9 cellular contexts compared by ENCODE assay signal in the genomic region with DNA sequence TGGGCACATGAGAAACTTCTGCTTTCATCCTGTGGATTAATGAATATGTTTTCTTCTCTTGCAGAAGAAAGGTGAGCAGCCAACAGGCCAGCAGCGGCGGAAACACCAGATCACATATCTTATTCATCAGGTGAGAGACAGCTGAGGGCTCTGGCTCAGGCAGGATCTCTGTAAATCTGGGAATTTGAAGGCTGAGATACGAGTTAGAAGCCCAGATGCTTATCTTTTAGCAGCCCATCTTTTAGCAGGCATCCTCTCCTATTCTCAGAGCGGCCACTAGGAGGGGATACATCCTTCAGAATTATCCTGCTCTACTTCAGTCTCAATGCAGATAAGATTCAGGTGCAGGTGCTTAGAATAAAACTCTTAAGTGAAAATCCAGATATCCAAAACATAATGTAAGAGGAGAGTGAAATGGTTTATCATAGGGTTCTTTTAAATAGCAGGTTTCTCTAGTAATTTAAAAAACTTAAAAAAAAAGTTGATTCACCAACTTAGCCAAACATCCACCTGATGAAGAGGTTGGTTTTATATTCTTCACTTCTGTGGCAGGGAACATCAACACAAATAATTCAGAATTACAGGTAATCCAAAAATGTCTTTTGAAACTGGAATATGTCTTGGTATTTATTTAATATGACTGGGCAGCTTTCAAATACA. TPM values are rescaled to one million over a fixed set of nuclear protein-coding genes. Genes with fewer than 3 reads are reported as not detected.
DNase-seq lines count a peak whose midpoint lies in the region; ATAC-seq, FAIRE-seq and TF ChIP-seq lines count a peak whose summit lies in the region.
"Had no signal": no experiment of that assay in that cellular context is flagged by ENCODE, and none has a peak within 500 bp of the region (broad histone marks: within the 10 kb centered on the region; RNA-seq: fewer than 3 reads in every experiment).

No MANE protein-coding gene starts in this region.

- DNase-seq in CD8-positive, alpha-beta T cell: peak in 5 of 7 experiments; percentile 48 to 69 (median 65)
- DNase-seq in GM23338 (ENCODE audit: low spot score): peak; percentile 86
- DNase-seq in NCI-H460 (ENCODE audit: extremely low read depth, low read depth): peak; percentile 81
- peak; percentile 77 for DNase-seq in activated CD4-positive, alpha-beta T cell treated with anti-CD3 and anti-CD28 coated beads, Interleukin-2, amount 10 ng/mL, durations not matched to agents 7 days and 5 days
- DNase-seq in endothelial cell of umbilical vein (ENCODE audit: low read depth, low spot score): peak; percentile 75

- H3K27me3 Mint-ChIP-seq in CD8-positive, alpha-beta T cell (ENCODE audit: low read depth): no peaks in the 10 kb centered on the region
- peaks cover 2% of the 10 kb centered on the region for H3K27me3 Mint-ChIP-seq in GM23338 (ENCODE audit: insufficient read depth, low read depth, poor library complexity)
- H3K27me3 Mint-ChIP-seq in activated CD4-positive, alpha-beta T cell treated with anti-CD3 and anti-CD28 coated beads, Interleukin-2, amount 10 ng/mL, durations not matched to agents 7 days and 5 days: no peaks in the 10 kb centered on the region
- no peaks in the 10 kb centered on the region for H3K27me3 Mint-ChIP-seq in stimulated activated memory B cell treated with anti-CD40 and anti-IgM and Interleukin-4, amounts not matched to agents 10 μg/mL and 1 μg/mL and 100 μg/mL, for 72 hours

- no peak overlapping the region for H3K4me3 ChIP-seq in CD8-positive, alpha-beta T cell (ENCODE audit: low read depth, low read length)
- no peak overlapping the region for H3K4me3 ChIP-seq in GM23338
- H3K4me3 ChIP-seq in endothelial cell of umbilical vein (replicated peaks in 1 of 3; ENCODE audit: insufficient read depth in 1 of 3, low read depth in 1 of 3, low read length in 3 of 3): no peak overlapping the region
- H3K4me3 ChIP-seq in neural cell (ENCODE audit: low read length): no peak overlapping the region
- H3K4me3 ChIP-seq: skin epidermis had no signal

- H4K20me1 ChIP-seq in GM23338 (replicated peaks; ENCODE audit: insufficient read depth) (peaks cover 22% of the 10 kb centered on the region), endothelial cell of umbilical vein (replicated peaks; ENCODE audit: control insufficient read depth, extremely low read depth, insufficient read depth, low read length) (no peaks in the 10 kb centered on the region), neural cell (ENCODE audit: insufficient read depth) (no peaks in the 10 kb centered on the region)

- H3K27me3 ChIP-seq in CD8-positive, alpha-beta T cell (ENCODE audit: insufficient read depth, low read length): no peaks in the 10 kb centered on the region
- H3K27me3 ChIP-seq in GM23338 (ENCODE audit: insufficient read depth): no peaks in the 10 kb centered on the region
- H3K27me3 ChIP-seq in endothelial cell of umbilical vein (ENCODE audit: control insufficient read depth in 2 of 2, insufficient read depth in 2 of 2, low read length in 2 of 2): no peaks in the 10 kb centered on the region
- H3K27me3 ChIP-seq in neural cell (ENCODE audit: insufficient read depth, low read depth, low read length): no peaks in the 10 kb centered on the region

- no peaks in the 10 kb centered on the region for H3K9me3 ChIP-seq in CD8-positive, alpha-beta T cell (ENCODE audit: low read length)
- H3K9me3 ChIP-seq in endothelial cell of umbilical vein (replicated peaks; ENCODE audit: control insufficient read depth, insufficient read depth, low read length): no peaks in the 10 kb centered on the region
- H3K9me3 ChIP-seq in neural cell (ENCODE audit: low read length): no peaks in the 10 kb centered on the region

- peak; percentile 84 for TF ChIP-seq RAD21 in neural cell (conservative IDR thresholded peaks at IDR 0.05)

- no peaks in the 10 kb centered on the region for H3K9me3 Mint-ChIP-seq in CD8-positive, alpha-beta T cell
- no peaks in the 10 kb centered on the region for H3K9me3 Mint-ChIP-seq in GM23338
- H3K9me3 Mint-ChIP-seq in activated CD4-positive, alpha-beta T cell treated with anti-CD3 and anti-CD28 coated beads, Interleukin-2, amount 10 ng/mL, durations not matched to agents 7 days and 5 days: no peaks in the 10 kb centered on the region
- H3K9me3 Mint-ChIP-seq in stimulated activated memory B cell treated with anti-CD40 and anti-IgM and Interleukin-4, amounts not matched to agents 10 μg/mL and 1 μg/mL and 100 μg/mL, for 72 hours: no peaks in the 10 kb centered on the region

- TF ChIP-seq EP300 in neural cell (conservative IDR thresholded peaks at IDR 0.05; ENCODE audit: poor library complexity, severe bottlenecking): no peak

- H3F3A ChIP-seq in GM23338 (replicated peaks; ENCODE audit: low read depth) (peaks cover 33% of the 10 kb centered on the region), neural cell (ENCODE audit: insufficient read depth, low read length, poor library complexity, severe bottlenecking) (no peaks in the 10 kb centered on the region)

- CTCF ChIA-PET in CD8-positive, alpha-beta T cell (lab: Charles Lee): interaction anchor here (0.6 to 14.5 kb wide), 21 partner anchors 9 to 108 kb away, joined by 3 to 260 read pairs (median 5); a partner anchor contains a TSS
- CTCF ChIA-PET in activated CD4-positive, alpha-beta T cell treated with anti-CD3 and anti-CD28 coated beads, Interleukin-2, amount 10 ng/mL, durations not matched to agents 7 days and 5 days (lab: Charles Lee): interaction anchor here (0.7 to 21.9 kb wide), 12 partner anchors 10 to 130 kb away, joined by 3 to 247 read pairs (median 4); a partner anchor contains a TSS
- CTCF ChIA-PET in endothelial cell of umbilical vein (lab: Charles Lee): interaction anchor here (1.1 to 5.6 kb wide), 14 partner anchors 9 to 130 kb away, joined by 3 to 125 read pairs (median 6); a partner anchor contains a TSS

- no peaks in the 10 kb centered on the region for H3K9me2 ChIP-seq in GM23338 (ENCODE audit: insufficient read depth)
- H3K9me2 ChIP-seq in neural cell (ENCODE audit: insufficient read depth, low read length): no peaks in the 10 kb centered on the region

- H3K27ac ChIP-seq in CD8-positive, alpha-beta T cell (ENCODE audit: low read depth, low read length): no peak overlapping the region
- no peak overlapping the region for H3K27ac ChIP-seq in GM23338 (ENCODE audit: low read depth)
- no peak overlapping the region for H3K27ac ChIP-seq in endothelial cell of umbilical vein (ENCODE audit: insufficient read depth, low read depth, low read length)
- H3K27ac ChIP-seq in neural cell (ENCODE audit: low read length): no peak overlapping the region
- H3K27ac ChIP-seq: skin epidermis had no signal

- H3K9ac ChIP-seq in endothelial cell of umbilical vein (replicated peaks; ENCODE audit: extremely low read depth, insufficient read depth, low read length) (no peak overlapping the region), neural cell (ENCODE audit: low read length) (no peak overlapping the region)

- POLR2A ChIA-PET in CD8-positive, alpha-beta T cell (lab: Charles Lee): interaction anchor here (1.3 to 1.5 kb wide), 2 partner anchors 62 to 89 kb away, joined by 4 read pairs; a partner anchor contains a TSS
- POLR2A ChIA-PET in activated CD4-positive, alpha-beta T cell treated with anti-CD3 and anti-CD28 coated beads, Interleukin-2, amount 10 ng/mL, durations not matched to agents 7 days and 5 days (lab: Charles Lee): no interaction called here
- POLR2A ChIA-PET in endothelial cell of umbilical vein (lab: Charles Lee): no interaction called here

- H3K4me3 Mint-ChIP-seq in CD8-positive, alpha-beta T cell: no peak overlapping the region
- H3K4me3 Mint-ChIP-seq in GM23338: no peak overlapping the region
- no peak overlapping the region for H3K4me3 Mint-ChIP-seq in activated CD4-positive, alpha-beta T cell treated with anti-CD3 and anti-CD28 coated beads, Interleukin-2, amount 10 ng/mL, durations not matched to agents 7 days and 5 days
- no peak overlapping the region for H3K4me3 Mint-ChIP-seq in stimulated activated memory B cell treated with anti-CD40 and anti-IgM and Interleukin-4, amounts not matched to agents 10 μg/mL and 1 μg/mL and 100 μg/mL, for 72 hours

- dilution Hi-C loops in endothelial cell of umbilical vein (cut with MboI; ENCODE audit: extremely low pct_ligation_motif_present, low sequenced_read_pairs): no loop called here

- H3K36me3 Mint-ChIP-seq in CD8-positive, alpha-beta T cell: peaks cover 86% of the 10 kb centered on the region
- H3K36me3 Mint-ChIP-seq in GM23338 (ENCODE audit: low read depth): peaks cover 84% of the 10 kb centered on the region
- peaks cover 42% of the 10 kb centered on the region for H3K36me3 Mint-ChIP-seq in activated CD4-positive, alpha-beta T cell treated with anti-CD3 and anti-CD28 coated beads, Interleukin-2, amount 10 ng/mL, durations not matched to agents 7 days and 5 days (ENCODE audit: low read depth)
- H3K36me3 Mint-ChIP-seq in stimulated activated memory B cell treated with anti-CD40 and anti-IgM and Interleukin-4, amounts not matched to agents 10 μg/mL and 1 μg/mL and 100 μg/mL, for 72 hours: peaks cover 65% of the 10 kb centered on the region

- TF ChIP-seq CTCF in CD8-positive, alpha-beta T cell (IDR thresholded peaks at IDR 0.05): peak; percentile 87
- TF ChIP-seq CTCF in GM23338 (conservative IDR thresholded peaks at IDR 0.05; ENCODE audit: low read depth in 2 of 2) (peak; percentile 84 to 96), endothelial cell of umbilical vein (IDR thresholded peaks at IDR 0.05; ENCODE audit: extremely low read depth in 1 of 2, insufficient read depth in 1 of 2, low read depth in 1 of 2, low read length in 2 of 2) (peak; percentile 61 to 72), neural cell (IDR thresholded peaks at IDR 0.05; ENCODE audit: poor library complexity, severe bottlenecking) (peak; percentile 87)

- no peaks in the 10 kb centered on the region for H3K4me1 ChIP-seq in CD8-positive, alpha-beta T cell (ENCODE audit: insufficient read depth, low read length)
- H3K4me1 ChIP-seq in GM23338 (ENCODE audit: insufficient read depth) (no peaks in the 10 kb centered on the region), endothelial cell of umbilical vein (ENCODE audit: control insufficient read depth, extremely low read depth, insufficient read depth, low read length) (no peaks in the 10 kb centered on the region)

- intact Hi-C loops in CD8-positive, alpha-beta T cell (cut with DNase I, micrococcal nuclease): loop anchor here (1.0 to 2.0 kb wide), 5 partner anchors 19 to 129 kb away; a partner anchor contains a TSS
- intact Hi-C loops in endothelial cell of umbilical vein (cut with micrococcal nuclease): loop anchor here (1.0 kb wide), 4 partner anchors 63 to 130 kb away; a partner anchor contains a TSS

- FAIRE-seq in endothelial cell of umbilical vein (lab: Jason Lieb, UNC): peak; percentile 87

- no TSS peak for BruUV-seq in endothelial cell of umbilical vein (replicated peaks; lab: Mats Ljungman, UMichigan)

- H3K9me1 ChIP-seq in endothelial cell of umbilical vein (replicated peaks; ENCODE audit: control insufficient read depth, extremely low read depth, insufficient read depth, low read length): no peaks in the 10 kb centered on the region

- no peak for TF ChIP-seq POLR2A in endothelial cell of umbilical vein (IDR thresholded peaks at IDR 0.05; ENCODE audit: low read depth, low read length)

- ATAC-seq in CD8-positive, alpha-beta T cell: peak; percentile 91
- ATAC-seq in GM23338 (peak; percentile 93), GM19455 (IDR thresholded peaks at IDR 0.05; ENCODE audit: unreplicated experiment) (no peak)
- no peak for ATAC-seq in stimulated activated memory B cell treated with anti-CD40 and anti-IgM and Interleukin-4, amounts not matched to agents 10 μg/mL and 1 μg/mL and 100 μg/mL, for 72 hours

- H3K79me2 ChIP-seq in GM23338 (replicated peaks; ENCODE audit: insufficient read depth) (no peaks in the 10 kb centered on the region; the same call in 1 of the 2 replicates), endothelial cell of umbilical vein (ENCODE audit: control insufficient read depth, insufficient read depth, low read length) (no peaks in the 10 kb centered on the region), neural cell (replicated peaks; ENCODE audit: insufficient read depth, low read length) (no peaks in the 10 kb centered on the region)

- H3K4me2 ChIP-seq in GM23338: no peak overlapping the region
- H3K4me2 ChIP-seq in endothelial cell of umbilical vein (ENCODE audit: insufficient read depth, low read length): no peak overlapping the region
- H3K4me2 ChIP-seq in neural cell (ENCODE audit: low read length): no peak overlapping the region

- peaks cover 8% of the 10 kb centered on the region for H3K4me1 Mint-ChIP-seq in CD8-positive, alpha-beta T cell (ENCODE audit: low read depth)
- H3K4me1 Mint-ChIP-seq in GM23338: no peaks in the 10 kb centered on the region
- H3K4me1 Mint-ChIP-seq in activated CD4-positive, alpha-beta T cell treated with anti-CD3 and anti-CD28 coated beads, Interleukin-2, amount 10 ng/mL, durations not matched to agents 7 days and 5 days: peaks cover 20% of the 10 kb centered on the region
- H3K4me1 Mint-ChIP-seq in stimulated activated memory B cell treated with anti-CD40 and anti-IgM and Interleukin-4, amounts not matched to agents 10 μg/mL and 1 μg/mL and 100 μg/mL, for 72 hours: no peaks in the 10 kb centered on the region

- no peak overlapping the region for H3K27ac Mint-ChIP-seq in CD8-positive, alpha-beta T cell
- H3K27ac Mint-ChIP-seq in GM23338: no peak overlapping the region
- no peak overlapping the region for H3K27ac Mint-ChIP-seq in activated CD4-positive, alpha-beta T cell treated with anti-CD3 and anti-CD28 coated beads, Interleukin-2, amount 10 ng/mL, durations not matched to agents 7 days and 5 days
- H3K27ac Mint-ChIP-seq in stimulated activated memory B cell treated with anti-CD40 and anti-IgM and Interleukin-4, amounts not matched to agents 10 μg/mL and 1 μg/mL and 100 μg/mL, for 72 hours: no peak overlapping the region

- peaks cover 48% of the 10 kb centered on the region for H3K36me3 ChIP-seq in CD8-positive, alpha-beta T cell (ENCODE audit: insufficient read depth, low read length)
- peaks cover 47% of the 10 kb centered on the region for H3K36me3 ChIP-seq in GM23338 (ENCODE audit: insufficient read depth)
- H3K36me3 ChIP-seq in endothelial cell of umbilical vein (ENCODE audit: control insufficient read depth in 2 of 2, extremely low read depth in 1 of 2, insufficient read depth in 2 of 2, low read length in 2 of 2): peaks cover 33 to 49% of the 10 kb centered on the region in 2 experiments
- peaks cover 7% of the 10 kb centered on the region for H3K36me3 ChIP-seq in neural cell (ENCODE audit: insufficient read depth, low read length)

- no peak overlapping the region for H2AFZ ChIP-seq in GM23338
- H2AFZ ChIP-seq in endothelial cell of umbilical vein (ENCODE audit: low read depth, low read length): no peak overlapping the region
- H2AFZ ChIP-seq in neural cell (ENCODE audit: low read depth, low read length): no peak overlapping the region

RNA-seq across cellular contexts. Expression of a gene that starts 19.3 kb away (rescaled TPM):
- 10 to 100 TPM; 85.6 to 86.3 TPM for total RNA-seq in CD8-positive, alpha-beta T cell
- 3.4 and 11.5 TPM in 2 replicates for total RNA-seq in GM23338 (2014; rRNA removed; shearing (Covaris generic))
- polyA plus RNA-seq in GM23338 (2016; fragmentation: Nextera tagmentation; extraction: Ambion mirVana) (4.6 and 5.5 TPM in 2 replicates), endothelial cell of umbilical vein (0.41 and 0.92 TPM in 2 replicates), neural cell (not detected in 2 replicates)
- total RNA-seq in NCI-H460 (2014; rRNA removed; shearing (Covaris generic)): 135 TPM in 2 replicates
- 50.7 and 72.9 TPM in 2 replicates for polyA plus RNA-seq in NCI-H460 (2014; cell fraction: nucleus; rRNA removed)
- total RNA-seq in activated CD4-positive, alpha-beta T cell treated with anti-CD3 and anti-CD28 coated beads, Interleukin-2, amount 10 ng/mL, durations not matched to agents 7 days and 5 days: 10 to 100 TPM; 56.3 to 63.5 TPM
- 1.1 and 1.8 TPM in 2 replicates for total RNA-seq in endothelial cell of umbilical vein
- 0.49 and 0.53 TPM in 2 replicates for polyA plus RNA-seq in endothelial cell of umbilical vein (2011; cell fraction: cytosol; rRNA removed)
- 0.53 and 0.56 TPM in 2 replicates for polyA plus RNA-seq in endothelial cell of umbilical vein (2011; cell fraction: nucleus; rRNA removed)
- 1.5 and 1.7 TPM in 2 replicates for polyA plus RNA-seq in endothelial cell of umbilical vein (2012)
- polyA minus RNA-seq in endothelial cell of umbilical vein (0.23 TPM in 1 of 2 replicates, not detected in the other), neural cell (not detected in 2 replicates)
- 1.7 TPM for polyA minus RNA-seq in endothelial cell of umbilical vein (2011; cell fraction: cytosol; rRNA and poly(A)+ RNA removed)
- 0.63 TPM in 1 of 2 replicates, not detected in the other for polyA minus RNA-seq in endothelial cell of umbilical vein (2011; cell fraction: nucleus; rRNA and poly(A)+ RNA removed)

RNA-seq across cellular contexts. Expression of a gene that starts 30.0 kb away (rescaled TPM):
- 10 to 100 TPM; 55.6 to 58.4 TPM for total RNA-seq in CD8-positive, alpha-beta T cell
- total RNA-seq in GM23338 (2014; rRNA removed; shearing (Covaris generic)): 58.6 and 72.9 TPM in 2 replicates
- polyA plus RNA-seq in GM23338 (2016; fragmentation: Nextera tagmentation; extraction: Ambion mirVana) (65.3 and 66.2 TPM in 2 replicates), endothelial cell of umbilical vein (76.9 and 77.4 TPM in 2 replicates), neural cell (17.5 and 23.3 TPM in 2 replicates)
- 52.0 and 67.4 TPM in 2 replicates for total RNA-seq in NCI-H460 (2014; rRNA removed; shearing (Covaris generic))
- 28.6 and 36.7 TPM in 2 replicates for polyA plus RNA-seq in NCI-H460 (2014; cell fraction: nucleus; rRNA removed)
- total RNA-seq in activated CD4-positive, alpha-beta T cell treated with anti-CD3 and anti-CD28 coated beads, Interleukin-2, amount 10 ng/mL, durations not matched to agents 7 days and 5 days: 10 to 100 TPM; 70.6 to 87.7 TPM
- total RNA-seq in endothelial cell of umbilical vein: 65.1 and 71.5 TPM in 2 replicates
- 85.2 and 95.3 TPM in 2 replicates for polyA plus RNA-seq in endothelial cell of umbilical vein (2011; cell fraction: cytosol; rRNA removed)
- polyA plus RNA-seq in endothelial cell of umbilical vein (2011; cell fraction: nucleus; rRNA removed): 64.9 and 66.7 TPM in 2 replicates
- 42.1 and 57.4 TPM in 2 replicates for polyA plus RNA-seq in endothelial cell of umbilical vein (2012)
- polyA minus RNA-seq in endothelial cell of umbilical vein (74.1 and 74.8 TPM in 2 replicates), neural cell (22.9 and 25.6 TPM in 2 replicates)
- 87.5 TPM for polyA minus RNA-seq in endothelial cell of umbilical vein (2011; cell fraction: cytosol; rRNA and poly(A)+ RNA removed)
- polyA minus RNA-seq in endothelial cell of umbilical vein (2011; cell fraction: nucleus; rRNA and poly(A)+ RNA removed): 30.6 and 54.1 TPM in 2 replicates

RNA-seq across cellular contexts. Expression of a gene that starts 45.9 kb away (rescaled TPM):
- 10 to 100 TPM; 63.1 to 70.6 TPM for total RNA-seq in CD8-positive, alpha-beta T cell
- 230 and 251 TPM in 2 replicates for total RNA-seq in GM23338 (2014; rRNA removed; shearing (Covaris generic))
- 106 and 126 TPM in 2 replicates for polyA plus RNA-seq in GM23338 (2016; fragmentation: Nextera tagmentation; extraction: Ambion mirVana)
- 460 and 499 TPM in 2 replicates for total RNA-seq in NCI-H460 (2014; rRNA removed; shearing (Covaris generic))
- 416 and 465 TPM in 2 replicates for polyA plus RNA-seq in NCI-H460 (2014; cell fraction: nucleus; rRNA removed)
- total RNA-seq in activated CD4-positive, alpha-beta T cell treated with anti-CD3 and anti-CD28 coated beads, Interleukin-2, amount 10 ng/mL, durations not matched to agents 7 days and 5 days: 100 to 1,000 TPM; 288 to 301 TPM
- total RNA-seq in endothelial cell of umbilical vein: 279 and 298 TPM in 2 replicates
- 94.7 and 95.1 TPM in 2 replicates for polyA plus RNA-seq in endothelial cell of umbilical vein
- polyA plus RNA-seq in endothelial cell of umbilical vein (2011; cell fraction: cytosol; rRNA removed): 139 and 148 TPM in 2 replicates
- 93.2 and 108 TPM in 2 replicates for polyA plus RNA-seq in endothelial cell of umbilical vein (2011; cell fraction: nucleus; rRNA removed)
- polyA plus RNA-seq in endothelial cell of umbilical vein (2012): 140 and 207 TPM in 2 replicates
- 104 and 113 TPM in 2 replicates for polyA minus RNA-seq in endothelial cell of umbilical vein
- polyA minus RNA-seq in endothelial cell of umbilical vein (2011; cell fraction: cytosol; rRNA and poly(A)+ RNA removed): 188 TPM
- polyA minus RNA-seq in endothelial cell of umbilical vein (2011; cell fraction: nucleus; rRNA and poly(A)+ RNA removed): 25.0 and 26.9 TPM in 2 replicates
- polyA plus RNA-seq in neural cell: 138 and 146 TPM in 2 replicates
- 66.2 and 73.5 TPM in 2 replicates for polyA minus RNA-seq in neural cell

RNA-seq across cellular contexts. Expression of a gene that starts 56.5 kb away (rescaled TPM):
- total RNA-seq in CD8-positive, alpha-beta T cell: 10 to 100 TPM in 1 of 2 experiments, 1 to 10 TPM in 1; 9.1 to 12.5 TPM
- total RNA-seq in GM23338 (2014; rRNA removed; shearing (Covaris generic)): 18.8 and 23.8 TPM in 2 replicates
- polyA plus RNA-seq in GM23338 (2016; fragmentation: Nextera tagmentation; extraction: Ambion mirVana) (45.7 and 52.4 TPM in 2 replicates), endothelial cell of umbilical vein (46.5 and 47.9 TPM in 2 replicates), neural cell (34.4 and 56.5 TPM in 2 replicates)
- total RNA-seq in NCI-H460 (2014; rRNA removed; shearing (Covaris generic)): 175 and 203 TPM in 2 replicates
- 125 and 176 TPM in 2 replicates for polyA plus RNA-seq in NCI-H460 (2014; cell fraction: nucleus; rRNA removed)
- 10 to 100 TPM; 50.4 to 54.7 TPM for total RNA-seq in activated CD4-positive, alpha-beta T cell treated with anti-CD3 and anti-CD28 coated beads, Interleukin-2, amount 10 ng/mL, durations not matched to agents 7 days and 5 days
- 63.3 and 77.7 TPM in 2 replicates for total RNA-seq in endothelial cell of umbilical vein
- 67.0 and 79.6 TPM in 2 replicates for polyA plus RNA-seq in endothelial cell of umbilical vein (2011; cell fraction: cytosol; rRNA removed)
- polyA plus RNA-seq in endothelial cell of umbilical vein (2011; cell fraction: nucleus; rRNA removed): 44.5 and 52.6 TPM in 2 replicates
- 74.8 and 88.5 TPM in 2 replicates for polyA plus RNA-seq in endothelial cell of umbilical vein (2012)
- polyA minus RNA-seq in endothelial cell of umbilical vein (30.4 and 46.8 TPM in 2 replicates), neural cell (7.9 and 9.3 TPM in 2 replicates)
- 31.3 TPM for polyA minus RNA-seq in endothelial cell of umbilical vein (2011; cell fraction: cytosol; rRNA and poly(A)+ RNA removed)
- 9.9 and 10.5 TPM in 2 replicates for polyA minus RNA-seq in endothelial cell of umbilical vein (2011; cell fraction: nucleus; rRNA and poly(A)+ RNA removed)

Comparison
In these comparisons a context has a peak if more than half of its experiments do, and no peak if none do; other contexts are left out.
1. ATAC-seq: peak in CD8-positive, alpha-beta T cell (single experiment) and GM23338 (single experiment); none in stimulated activated memory B cell treated with anti-CD40 and anti-IgM and Interleukin-4, amounts not matched to agents 10 μg/mL and 1 μg/mL and 100 μg/mL, for 72 hours (single experiment) and GM19455 (single experiment).
2. Peak in every context shown above with its lines, with median percentiles within 50 percentile points of each other: DNase-seq and CTCF ChIP-seq.